Comparison of ENCODE assay signal across 11 cellular contexts in genomic region chr17:75695141-75695829, GRCh38. TPM values are rescaled to one million over a fixed set of nuclear protein-coding genes. Genes with fewer than 3 reads are reported as not detected.
DNase-seq lines count a peak whose midpoint lies in the region; FAIRE-seq and TF ChIP-seq lines count a peak whose summit lies in the region.
"Had no signal": no experiment of that assay in that cellular context is flagged by ENCODE, and none has a peak within 500 bp of the region (broad histone marks: within the 10 kb centered on the region; RNA-seq: fewer than 3 reads in every experiment).

No MANE protein-coding gene starts in this region.

- no peak overlapping the region for H3K4me3 ChIP-seq in ascending aorta

- no peaks in the 10 kb centered on the region for H3K9me3 Mint-ChIP-seq in Calu3 (ENCODE audit: low read depth, unreplicated experiment)
- H3K9me3 Mint-ChIP-seq: activated CD4-positive, alpha-beta memory T cell treated with anti-CD3 and anti-CD28 coated beads, Interleukin-2, amount 10 ng/mL, durations not matched to agents 7 days and 5 days had no signal

- TF ChIP-seq POLR2A in GM12892 (IDR thresholded peaks at IDR 0.05; ENCODE audit: low read depth, low read length): no peak

- DNase-seq in Calu3: no peak
- peak; percentile 75 for DNase-seq in RPMI7951 (ENCODE audit: low read depth)
- DNase-seq in epithelial cell of prostate (ENCODE audit: low read depth, low spot score): peak; percentile 83
- DNase-seq in pons (ENCODE audit: low spot score): peak; percentile 25
- no peak for DNase-seq in occipital lobe (lab: John Stamatoyannopoulos, UW)
- DNase-seq in T-helper 1 cell: no peak
- DNase-seq in GM12892 (ENCODE audit: insufficient read length): no peak
- no peak for DNase-seq in ascending aorta (ENCODE audit: low spot score in 2 of 2)
- DNase-seq: activated CD4-positive, alpha-beta memory T cell treated with anti-CD3 and anti-CD28 coated beads, Interleukin-2, amount 10 ng/mL, durations not matched to agents 7 days and 5 days; SIG-M5 had no signal

- peaks cover 73% of the 10 kb centered on the region for H3K4me1 Mint-ChIP-seq in Calu3 (ENCODE audit: low read depth, unreplicated experiment)

- no TSS peak for BruUV-seq in Calu3 (replicated peaks; lab: Mats Ljungman, UMichigan)

- H3K27me3 Mint-ChIP-seq in Calu3 (ENCODE audit: unreplicated experiment): no peaks in the 10 kb centered on the region
- H3K27me3 Mint-ChIP-seq: activated CD4-positive, alpha-beta memory T cell treated with anti-CD3 and anti-CD28 coated beads, Interleukin-2, amount 10 ng/mL, durations not matched to agents 7 days and 5 days had no signal

- peaks cover 0 to 2% of the 10 kb centered on the region in 2 donors for H3K4me1 ChIP-seq in ascending aorta

- no peak for FAIRE-seq in GM12892 (lab: Jason Lieb, UNC)

- CTCF ChIA-PET in Calu3 (lab: Charles Lee): interaction anchor here (0.6 to 0.7 kb wide), 2 partner anchors 43 to 158 kb away, joined by 3 to 4 read pairs; no protein-coding TSS in a partner anchor

- H3K36me3 Mint-ChIP-seq in Calu3 (ENCODE audit: insufficient read depth, unreplicated experiment): peaks cover 61% of the 10 kb centered on the region

- H3K27ac ChIP-seq in epithelial cell of prostate: peak overlapping the region; percentile 100
- no peak overlapping the region for H3K27ac ChIP-seq in ascending aorta

- H3K27me3 ChIP-seq in ascending aorta: no peaks in the 10 kb centered on the region

- peak overlapping the region; percentile 1 for H3K27ac Mint-ChIP-seq in Calu3 (ENCODE audit: unreplicated experiment)
- H3K27ac Mint-ChIP-seq: activated CD4-positive, alpha-beta memory T cell treated with anti-CD3 and anti-CD28 coated beads, Interleukin-2, amount 10 ng/mL, durations not matched to agents 7 days and 5 days had no signal

- TF ChIP-seq CTCF in Calu3 (IDR thresholded peaks at IDR 0.05; ENCODE audit: unreplicated experiment) (no peak), ascending aorta (IDR thresholded peaks at IDR 0.05) (no peak)

- intact Hi-C loops in Calu3 (cut with micrococcal nuclease; ENCODE audit: unreplicated experiment) (no loop called here), ascending aorta (cut with DNase I) (no loop called here)

- H3K4me3 Mint-ChIP-seq in Calu3 (ENCODE audit: low read depth, unreplicated experiment): no peak overlapping the region
- H3K4me3 Mint-ChIP-seq: activated CD4-positive, alpha-beta memory T cell treated with anti-CD3 and anti-CD28 coated beads, Interleukin-2, amount 10 ng/mL, durations not matched to agents 7 days and 5 days had no signal

- H3K9me3 ChIP-seq in ascending aorta: no peaks in the 10 kb centered on the region

- H3K36me3 ChIP-seq in ascending aorta: peaks cover 56 to 73% of the 10 kb centered on the region in 2 donors

RNA-seq across cellular contexts. Expression of gene ITGB4, which starts 26.0 kb away (rescaled TPM):
- total RNA-seq in Calu3 (2022) (253 and 301 TPM in 2 replicates), occipital lobe (2.7 TPM), ascending aorta (152 TPM)
- 0.36 and 0.39 TPM in 2 replicates for total RNA-seq in RPMI7951 (2014; rRNA removed; shearing (Covaris generic))
- 1.1 TPM for polyA plus RNA-seq in GM12892 (2012; ENCODE audit: missing spikeins)
- polyA plus RNA-seq: neural cell had no signal

RNA-seq across cellular contexts. Expression of gene SAP30BP, which starts 28.1 kb away (rescaled TPM):
- total RNA-seq in Calu3 (2022) (96.4 and 98.4 TPM in 2 replicates), occipital lobe (34.0 TPM), ascending aorta (70.9 TPM)
- 68.9 and 81.3 TPM in 2 replicates for total RNA-seq in RPMI7951 (2014; rRNA removed; shearing (Covaris generic))
- 65.3 TPM for polyA plus RNA-seq in GM12892 (2012; ENCODE audit: missing spikeins)

RNA-seq across cellular contexts. Expression of gene RECQL5, which starts 28.3 kb away (rescaled TPM):
- 71.3 and 87.3 TPM in 2 replicates for total RNA-seq in Calu3 (2022)
- total RNA-seq in RPMI7951 (2014; rRNA removed; shearing (Covaris generic)): 6.0 and 9.6 TPM in 2 replicates
- 9.8 TPM for total RNA-seq in occipital lobe
- polyA plus RNA-seq in GM12892 (2012; ENCODE audit: missing spikeins): 22.7 TPM
- 7.6 TPM for total RNA-seq in ascending aorta

Comparison
In these comparisons a context has a peak if more than half of its experiments do, and no peak if none do; other contexts are left out.
1. DNase-seq: peak in RPMI7951 (single experiment), epithelial cell of prostate (single experiment) and pons (single experiment); none in Calu3 (single experiment), occipital lobe (single experiment), T-helper 1 cell (0 of 5), GM12892 (single experiment) and ascending aorta (0 of 2).
2. RNA of gene ITGB4, which starts 26.0 kb away (total RNA-seq): 253 to 301 TPM in Calu3 and 152 TPM in ascending aorta (single experiment); 2.7 TPM in occipital lobe (single experiment) and 0.36 to 0.39 TPM in RPMI7951; every median in the first group is over 10 times any median in the second.